In genomic region chr2:215931256-215931903, GRCh38 we compare ENCODE assay signal across 8 cellular contexts.
A peak's percentile ranks its signal among the peaks of the same experiment; 100 is the strongest.
DNase-seq lines count a peak whose midpoint lies in the region; ATAC-seq, FAIRE-seq and TF ChIP-seq lines count a peak whose summit lies in the region.

No MANE protein-coding gene starts in this region.

- H3K4me1 ChIP-seq in KMS-11 (ENCODE audit: low read depth, poor library complexity, severe bottlenecking) (peaks cover 10% of the 10 kb centered on the region), parathyroid adenoma (no peaks in the 10 kb centered on the region)

- no peak overlapping the region for H2AFZ ChIP-seq in KMS-11 (ENCODE audit: low read depth)
- no peak overlapping the region for H2AFZ ChIP-seq in parathyroid adenoma

- no peaks in the 10 kb centered on the region for H3K36me3 Mint-ChIP-seq in activated T-helper 2 cell treated with anti-CD3 and anti-CD28 coated beads, Interferon-gamma antibody, Interleukin-2, Interleukin-4, amounts not matched to agents 10 μg/mL and 5 μg/mL and 100 μg/mL, durations not matched to agents 14 hours and 24 hours and 36 hours (ENCODE audit: low read depth)

- H3K27ac ChIP-seq in KMS-11 (no peak overlapping the region), parathyroid adenoma (no peak overlapping the region)

- no peaks in the 10 kb centered on the region for H3K27me3 ChIP-seq in KMS-11 (ENCODE audit: insufficient read depth, low read depth)
- H3K27me3 ChIP-seq in parathyroid adenoma (ENCODE audit: control insufficient read depth, insufficient read depth, low read length): no peaks in the 10 kb centered on the region

- DNase-seq in ELF-1 (ENCODE audit: low read depth, low spot score) (peak; percentile 73), RPMI7951 (ENCODE audit: low read depth) (peak; percentile 75), frontal cortex (ENCODE audit: low spot score in 2 of 2) (peak; percentile 10 to 51), NCI-H187 (lab: John Stamatoyannopoulos, UW) (no peak)
- peak; percentile 28 for DNase-seq in activated T-helper 2 cell treated with anti-CD3 and anti-CD28 coated beads, Interferon-gamma antibody, Interleukin-2, Interleukin-4, amounts not matched to agents 10 μg/mL and 5 μg/mL and 100 μg/mL, durations not matched to agents 14 hours and 24 hours and 36 hours (ENCODE audit: low spot score)

- H3K79me2 ChIP-seq in KMS-11 (ENCODE audit: insufficient read depth, low read depth) (no peaks in the 10 kb centered on the region), parathyroid adenoma (no peaks in the 10 kb centered on the region)

- no peak for FAIRE-seq in frontal cortex (lab: Jason Lieb, UNC)

- no peak overlapping the region for H3K4me3 Mint-ChIP-seq in activated T-helper 2 cell treated with anti-CD3 and anti-CD28 coated beads, Interferon-gamma antibody, Interleukin-2, Interleukin-4, amounts not matched to agents 10 μg/mL and 5 μg/mL and 100 μg/mL, durations not matched to agents 14 hours and 24 hours and 36 hours (ENCODE audit: low read depth)

- no peaks in the 10 kb centered on the region for H3K9me3 Mint-ChIP-seq in activated T-helper 2 cell treated with anti-CD3 and anti-CD28 coated beads, Interferon-gamma antibody, Interleukin-2, Interleukin-4, amounts not matched to agents 10 μg/mL and 5 μg/mL and 100 μg/mL, durations not matched to agents 14 hours and 24 hours and 36 hours

- no peaks in the 10 kb centered on the region for H4K20me1 ChIP-seq in KMS-11 (ENCODE audit: insufficient read depth)

- no peaks in the 10 kb centered on the region for H3K36me3 ChIP-seq in KMS-11 (ENCODE audit: insufficient read depth)
- no peaks in the 10 kb centered on the region for H3K36me3 ChIP-seq in parathyroid adenoma (ENCODE audit: control insufficient read depth, insufficient read depth, low read length)

- no peaks in the 10 kb centered on the region for H3K9me3 ChIP-seq in parathyroid adenoma (ENCODE audit: control insufficient read depth, low read length)

- H3K4me1 Mint-ChIP-seq in activated T-helper 2 cell treated with anti-CD3 and anti-CD28 coated beads, Interferon-gamma antibody, Interleukin-2, Interleukin-4, amounts not matched to agents 10 μg/mL and 5 μg/mL and 100 μg/mL, durations not matched to agents 14 hours and 24 hours and 36 hours (ENCODE audit: low read depth): peaks cover 10% of the 10 kb centered on the region

- H3K9ac ChIP-seq in KMS-11 (no peak overlapping the region), parathyroid adenoma (no peak overlapping the region)

- TF ChIP-seq CTCF in KMS-11 (conservative IDR thresholded peaks at IDR 0.05; ENCODE audit: low read depth, low read length): peak; percentile 95
- TF ChIP-seq CTCF in parathyroid adenoma (IDR thresholded peaks at IDR 0.05): peak; percentile 89

- ATAC-seq in GM21723 (IDR thresholded peaks at IDR 0.05; ENCODE audit: unreplicated experiment): peak; percentile 87

- intact Hi-C loops in activated T-helper 2 cell treated with anti-CD3 and anti-CD28 coated beads, Interferon-gamma antibody, Interleukin-2, Interleukin-4, amounts not matched to agents 10 μg/mL and 5 μg/mL and 100 μg/mL, durations not matched to agents 14 hours and 24 hours and 36 hours (cut with micrococcal nuclease): no loop called here

- no peak overlapping the region for H3K27ac Mint-ChIP-seq in activated T-helper 2 cell treated with anti-CD3 and anti-CD28 coated beads, Interferon-gamma antibody, Interleukin-2, Interleukin-4, amounts not matched to agents 10 μg/mL and 5 μg/mL and 100 μg/mL, durations not matched to agents 14 hours and 24 hours and 36 hours

- no peaks in the 10 kb centered on the region for H3K27me3 Mint-ChIP-seq in activated T-helper 2 cell treated with anti-CD3 and anti-CD28 coated beads, Interferon-gamma antibody, Interleukin-2, Interleukin-4, amounts not matched to agents 10 μg/mL and 5 μg/mL and 100 μg/mL, durations not matched to agents 14 hours and 24 hours and 36 hours (ENCODE audit: low read depth)

- no peak overlapping the region for H3K4me3 ChIP-seq in KMS-11 (IDR thresholded peaks at IDR 0.05; ENCODE audit: insufficient read depth, low read depth, low read length)
- H3K4me3 ChIP-seq in parathyroid adenoma (ENCODE audit: low read depth, low read length): no peak overlapping the region

- H3K4me2 ChIP-seq in KMS-11 (no peak overlapping the region), parathyroid adenoma (ENCODE audit: low read length) (no peak overlapping the region)

Comparison
In these comparisons a context has a peak if more than half of its experiments do, and no peak if none do; other contexts are left out.
1. DNase-seq: peak in ELF-1 (single experiment), RPMI7951 (single experiment), activated T-helper 2 cell treated with anti-CD3 and anti-CD28 coated beads, Interferon-gamma antibody, Interleukin-2, Interleukin-4, amounts not matched to agents 10 μg/mL and 5 μg/mL and 100 μg/mL, durations not matched to agents 14 hours and 24 hours and 36 hours (single experiment) and frontal cortex (2 of 2); none in NCI-H187 (0 of 2).